In genomic region chr17:78366109-78366848, GRCh38 we compare ENCODE assay signal across 1 cellular context.
TF ChIP-seq lines count a peak whose summit lies in the region.

No MANE protein-coding gene starts in this region.

TF ChIP-seq in IMR-90, 13 proteins besides CTCF, POLR2A, EP300 and RAD21:
- TF ChIP-seq, protein P1, sequence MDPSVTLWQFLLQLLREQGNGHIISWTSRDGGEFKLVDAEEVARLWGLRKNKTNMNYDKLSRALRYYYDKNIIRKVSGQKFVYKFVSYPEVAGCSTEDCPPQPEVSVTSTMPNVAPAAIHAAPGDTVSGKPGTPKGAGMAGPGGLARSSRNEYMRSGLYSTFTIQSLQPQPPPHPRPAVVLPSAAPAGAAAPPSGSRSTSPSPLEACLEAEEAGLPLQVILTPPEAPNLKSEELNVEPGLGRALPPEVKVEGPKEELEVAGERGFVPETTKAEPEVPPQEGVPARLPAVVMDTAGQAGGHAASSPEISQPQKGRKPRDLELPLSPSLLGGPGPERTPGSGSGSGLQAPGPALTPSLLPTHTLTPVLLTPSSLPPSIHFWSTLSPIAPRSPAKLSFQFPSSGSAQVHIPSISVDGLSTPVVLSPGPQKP (IDR thresholded peaks at IDR 0.05; ENCODE audit: borderline replicate concordance, low read depth, low read length), result no peak
- TF ChIP-seq CHD1 (IDR thresholded peaks at IDR 0.05; ENCODE audit: low read depth, low read length) (no peak), MAFK (IDR thresholded peaks at IDR 0.05; ENCODE audit: low read depth, low read length) (no peak), SMC3 (IDR thresholded peaks at IDR 0.05; ENCODE audit: low read depth, low read length) (no peak), MAZ (IDR thresholded peaks at IDR 0.05; ENCODE audit: borderline replicate concordance, low read depth, low read length) (no peak), BHLHE40 (IDR thresholded peaks at IDR 0.05; ENCODE audit: low read depth, low read length) (no peak)
